Comparison of ENCODE assay signal across 8 cellular contexts in genomic region chr6:27126815-27127537, GRCh38.
DNase-seq lines count a peak whose midpoint lies in the region; ATAC-seq and TF ChIP-seq lines count a peak whose summit lies in the region.

No MANE protein-coding gene starts in this region.

- H3K36me3 ChIP-seq in BLaER1 treated with 17β-estradiol and CSF1 and Interleukin-3, amounts not matched to agents 10 nM and 100 nM, result peaks cover 12 to 38% (median 25%) of the 10 kb centered on the region in 11 experiments; a peak in 17 of 22 replicates
- H3K36me3 ChIP-seq in neuronal stem cell (replicated peaks in 1 of 2; ENCODE audit: control insufficient read depth in 2 of 2, insufficient read depth in 2 of 2, low read length in 2 of 2), result no peaks in the 10 kb centered on the region
- H3K36me3 ChIP-seq in suprapubic skin, result no peaks in the 10 kb centered on the region

- no peak overlapping the region for H3K18ac ChIP-seq in neuronal stem cell (ENCODE audit: low read length)

- no peak overlapping the region for H4K8ac ChIP-seq in neuronal stem cell (ENCODE audit: low read depth, low read length)

- no peaks in the 10 kb centered on the region for H3K9me3 Mint-ChIP-seq in activated T-helper 17 cell treated with anti-CD3 and anti-CD28 coated beads, Interleukin-2, amount 50 U/mL, for 72 hours

- H3K4me3 Mint-ChIP-seq in activated T-helper 17 cell treated with anti-CD3 and anti-CD28 coated beads, Interleukin-2, amount 50 U/mL, for 72 hours, result peak overlapping the region; percentile 85

- no peak overlapping the region for H2BK12ac ChIP-seq in neuronal stem cell (ENCODE audit: low read length)

- H3K9me3 ChIP-seq in BLaER1 treated with 17β-estradiol and CSF1 and Interleukin-3, amounts not matched to agents 10 nM and 100 nM (replicated peaks in 1 of 11), result peaks cover 0 to 4% (median 0%) of the 10 kb centered on the region in 11 experiments; a peak in 1 of 22 replicates
- H3K9me3 ChIP-seq in neuronal stem cell (replicated peaks in 1 of 2; ENCODE audit: control insufficient read depth in 2 of 2, insufficient read depth in 1 of 2, low read depth in 1 of 2, low read length in 2 of 2) (no peaks in the 10 kb centered on the region), suprapubic skin (no peaks in the 10 kb centered on the region)

- H3K4me1 Mint-ChIP-seq in activated T-helper 17 cell treated with anti-CD3 and anti-CD28 coated beads, Interleukin-2, amount 50 U/mL, for 72 hours, result peaks cover 14% of the 10 kb centered on the region

- no peak overlapping the region for H3K4ac ChIP-seq in neuronal stem cell (ENCODE audit: low read length)

- peak overlapping the region; percentile 66 to 92 (median 82) for H3K4me2 ChIP-seq in BLaER1 treated with 17β-estradiol and CSF1 and Interleukin-3, amounts not matched to agents 10 nM and 100 nM
- H3K4me2 ChIP-seq in neuronal stem cell (ENCODE audit: insufficient read depth, low read length, poor library complexity, severe bottlenecking), result peak overlapping the region; percentile 52

- H2BK5ac ChIP-seq in neuronal stem cell (ENCODE audit: low read length), result no peak overlapping the region

- no peak overlapping the region for H2AK5ac ChIP-seq in neuronal stem cell (ENCODE audit: low read depth, low read length)

- H3K23ac ChIP-seq in neuronal stem cell (ENCODE audit: low read depth, low read length, poor library complexity), result no peak overlapping the region

- peak; percentile 43 to 70 for TF ChIP-seq CTCF in suprapubic skin (IDR thresholded peaks at IDR 0.05)

- peak overlapping the region; percentile 86 for H2AFZ ChIP-seq in neuronal stem cell (ENCODE audit: low read length)

- ATAC-seq in HG03520 (IDR thresholded peaks at IDR 0.05; ENCODE audit: unreplicated experiment), result peak; percentile 41
- ATAC-seq in activated T-helper 17 cell treated with anti-CD3 and anti-CD28 coated beads, Interleukin-2, amount 50 U/mL, for 72 hours (replicated peaks), result peak; percentile 83

- H3K36me3 Mint-ChIP-seq in activated T-helper 17 cell treated with anti-CD3 and anti-CD28 coated beads, Interleukin-2, amount 50 U/mL, for 72 hours (ENCODE audit: low read depth), result no peaks in the 10 kb centered on the region

- H3K9ac ChIP-seq in BLaER1 treated with 17β-estradiol and CSF1 and Interleukin-3, amounts not matched to agents 10 nM and 100 nM, result peak overlapping the region; percentile 62 to 78 (median 74)
- H3K9ac ChIP-seq in neuronal stem cell (ENCODE audit: low read depth, low read length, poor library complexity), result no peak overlapping the region

- H3K27me3 ChIP-seq in BLaER1 treated with 17β-estradiol and CSF1 and Interleukin-3, amounts not matched to agents 10 nM and 100 nM, result no peaks in the 10 kb centered on the region
- H3K27me3 ChIP-seq in neuronal stem cell (ENCODE audit: control insufficient read depth in 3 of 3, insufficient read depth in 3 of 3, low read depth in 1 of 3, low read length in 3 of 3) (no peaks in the 10 kb centered on the region), suprapubic skin (no peaks in the 10 kb centered on the region)

- H3K27ac ChIP-seq in BLaER1 treated with 17β-estradiol and CSF1 and Interleukin-3, amounts not matched to agents 10 nM and 100 nM, result peak overlapping the region; percentile 43 to 98 (median 94); a peak in 20 of 22 replicates
- H3K27ac ChIP-seq in neuronal stem cell (replicated peaks; ENCODE audit: low read length) (no peak overlapping the region), suprapubic skin (no peak overlapping the region)

- peaks cover 39 to 54% (median 46%) of the 10 kb centered on the region in 10 experiments for H3K4me1 ChIP-seq in BLaER1 treated with 17β-estradiol and CSF1 and Interleukin-3, amounts not matched to agents 10 nM and 100 nM
- H3K4me1 ChIP-seq in neuronal stem cell (ENCODE audit: control insufficient read depth in 2 of 2, insufficient read depth in 1 of 2, low read depth in 1 of 2, low read length in 2 of 2), result no peaks in the 10 kb centered on the region
- peaks cover 11% of the 10 kb centered on the region for H3K4me1 ChIP-seq in suprapubic skin

- H3K27me3 Mint-ChIP-seq in activated T-helper 17 cell treated with anti-CD3 and anti-CD28 coated beads, Interleukin-2, amount 50 U/mL, for 72 hours, result no peaks in the 10 kb centered on the region

- peak overlapping the region; percentile 47 to 64 (median 53) for H3K4me3 ChIP-seq in BLaER1 treated with 17β-estradiol and CSF1 and Interleukin-3, amounts not matched to agents 10 nM and 100 nM
- peak overlapping the region in 1 of 2 donors; percentile 19 for H3K4me3 ChIP-seq in neuronal stem cell (ENCODE audit: low read length in 2 of 2)
- H3K4me3 ChIP-seq in suprapubic skin, result peak overlapping the region; percentile 22

- peaks cover 0 to 1% (median 0%) of the 10 kb centered on the region in 11 experiments; a peak in 8 of 22 replicates for H4K20me1 ChIP-seq in BLaER1 treated with 17β-estradiol and CSF1 and Interleukin-3, amounts not matched to agents 10 nM and 100 nM

- H2BK15ac ChIP-seq in neuronal stem cell (ENCODE audit: low read length), result no peak overlapping the region

- H3K79me1 ChIP-seq in neuronal stem cell (ENCODE audit: low read depth, low read length), result no peaks in the 10 kb centered on the region

- TF ChIP-seq EP300 in suprapubic skin (IDR thresholded peaks at IDR 0.05), result no peak

- no CpG with 5 or more reads among the region's 23 CpGs for WGBS in neuronal stem cell (ENCODE audit: extremely low coverage in 2 of 2, insufficient read length in 2 of 2, insufficient replicate concordance in 1 of 2), 2 donors
- 18% methylated on average over 23 of the region's 23 CpGs for WGBS in suprapubic skin

- H3K14ac ChIP-seq in neuronal stem cell (ENCODE audit: low read length), result no peak overlapping the region

- no peak overlapping the region for H4K91ac ChIP-seq in neuronal stem cell (ENCODE audit: low read depth, low read length, poor library complexity)

- TF ChIP-seq POLR2A in suprapubic skin (IDR thresholded peaks at IDR 0.05), result no peak

- peak overlapping the region; percentile 89 for H3K27ac Mint-ChIP-seq in activated T-helper 17 cell treated with anti-CD3 and anti-CD28 coated beads, Interleukin-2, amount 50 U/mL, for 72 hours

- peak; percentile 26 for DNase-seq in GM19238 (ENCODE audit: insufficient read length, low spot score)
- peak; percentile 93 for DNase-seq in RKO (ENCODE audit: low spot score)
- peak; percentile 90 for DNase-seq in fibroblast of the conjunctiva (ENCODE audit: low read depth)
- DNase-seq in neuronal stem cell (ENCODE audit: low spot score), result peak; percentile 82
- peak; percentile 92 to 93 for DNase-seq in suprapubic skin (ENCODE audit: low spot score in 2 of 2)

- no peak overlapping the region for H2BK120ac ChIP-seq in neuronal stem cell (ENCODE audit: low read depth, low read length)

Comparison
In these comparisons a context has a peak if more than half of its experiments do, and no peak if none do; other contexts are left out.
1. H3K27ac ChIP-seq: peak in BLaER1 treated with 17β-estradiol and CSF1 and Interleukin-3, amounts not matched to agents 10 nM and 100 nM (11 of 11); none in neuronal stem cell (single experiment) and suprapubic skin (single experiment).
2. DNase-seq: peak in every context shown above with its lines; median percentile 93 in RKO; 92 in suprapubic skin; 90 in fibroblast of the conjunctiva; 82 in neuronal stem cell; 26 in GM19238.